ENCODE assay signal across 8 cellular contexts in genomic region chr12:76083246-76083735, GRCh38. TPM values are rescaled to one million over a fixed set of nuclear protein-coding genes. Genes with fewer than 3 reads are reported as not detected.
DNase-seq lines count a peak whose midpoint lies in the region; ATAC-seq, FAIRE-seq and TF ChIP-seq lines count a peak whose summit lies in the region.

No MANE protein-coding gene starts in this region.

- no peaks in the 10 kb centered on the region for H3K27me3 Mint-ChIP-seq in activated naive CD4-positive, alpha-beta T cell treated with anti-CD3 and anti-CD28 coated beads for 36 hours (ENCODE audit: low read depth)

- in situ Hi-C loops in GM12878 (cut with MboI), result loop anchor here (25.0 kb wide), 1 partner anchor 979 kb away; the partner anchor contains the start of gene E2F7

- TF ChIP-seq CTCF in GM12878 (IDR thresholded peaks at IDR 0.05 in 2 of 3, conservative IDR thresholded peaks at IDR 0.05 in 1 of 3; ENCODE audit: control insufficient read depth in 2 of 3, extremely low read depth in 1 of 3, insufficient read depth in 1 of 3, low read depth in 3 of 3, low read length in 3 of 3) (no peak), lung (IDR thresholded peaks at IDR 0.05; ENCODE audit: control extremely low read depth, extremely low read depth) (no peak), upper lobe of left lung (IDR thresholded peaks at IDR 0.05) (no peak)

- H4K20me1 ChIP-seq in GM12878 (ENCODE audit: control insufficient read depth, insufficient read depth), result no peaks in the 10 kb centered on the region

- CTCF ChIA-PET in activated naive CD4-positive, alpha-beta T cell treated with anti-CD3 and anti-CD28 coated beads for 36 hours (lab: Charles Lee), result interaction anchor here (1.1 kb wide), 1 partner anchor 75 kb away, joined by 3 read pairs; no protein-coding TSS in a partner anchor
- CTCF ChIA-PET in GM12878 (lab: Yijun Ruan, JAX), result interaction anchor here (0.6 to 2.7 kb wide), 5 partner anchors 10 to 556 kb away, joined by 3 to 9 read pairs (median 3); no protein-coding TSS in a partner anchor

- H3K4me3 Mint-ChIP-seq in activated naive CD4-positive, alpha-beta T cell treated with anti-CD3 and anti-CD28 coated beads for 36 hours, result peak overlapping the region; percentile 94

- 0 out of 4 replicates have a peak, but pooled peaks cover 0 to 2% of the 10 kb centered on the region in 2 experiments for H3K36me3 ChIP-seq in GM12878 (ENCODE audit: control insufficient read depth in 2 of 2, insufficient read depth in 2 of 2, low read length in 1 of 2)
- no peaks in the 10 kb centered on the region for H3K36me3 ChIP-seq in lung (ENCODE audit: control insufficient read depth in 2 of 2, insufficient read depth in 2 of 2, low read length in 2 of 2)
- H3K36me3 ChIP-seq in upper lobe of left lung, result peaks cover 0 to 4% (median 0%) of the 10 kb centered on the region in 4 donors

- peaks cover 11% of the 10 kb centered on the region for H3K4me1 ChIP-seq in GM12878 (ENCODE audit: control insufficient read depth, insufficient read depth, low read length)
- H3K4me1 ChIP-seq in lung (ENCODE audit: control insufficient read depth in 2 of 2, insufficient read depth in 2 of 2, low read length in 2 of 2), result peaks cover 2 to 11% of the 10 kb centered on the region in 2 donors
- peaks cover 12 to 40% (median 16%) of the 10 kb centered on the region in 4 donors for H3K4me1 ChIP-seq in upper lobe of left lung

- no peak for TF ChIP-seq POLR2A in GM12878 (IDR thresholded peaks at IDR 0.05; ENCODE audit: low read depth, low read length)
- no peak for TF ChIP-seq POLR2A in upper lobe of left lung (IDR thresholded peaks at IDR 0.05)

- H3K27ac ChIP-seq in GM12878 (ENCODE audit: control insufficient read depth, insufficient read depth), result peak overlapping the region; percentile 91
- peak overlapping the region in 1 of 2 donors; percentile 98 for H3K27ac ChIP-seq in lung (ENCODE audit: low read depth in 1 of 2, low read length in 1 of 2)
- peak overlapping the region; percentile 98 to 99 (median 99) for H3K27ac ChIP-seq in upper lobe of left lung

- peak overlapping the region; percentile 92 for H3K9ac ChIP-seq in GM12878 (ENCODE audit: control insufficient read depth, insufficient read depth, low read length)

- no peak for DNase-seq in activated naive CD4-positive, alpha-beta T cell treated with anti-CD3 and anti-CD28 coated beads for 36 hours
- DNase-seq in activated naive CD4-positive, alpha-beta T cell treated with anti-CD3 and anti-CD28 coated beads, Interleukin-2, amount 50 U/mL, for 16 hours, result no peak
- DNase-seq in GM12878 (ENCODE audit: low read depth, low spot score) (no peak), lung (ENCODE audit: low spot score) (no peak), upper lobe of left lung (no peak), GM19239 (ENCODE audit: insufficient read length, low spot score) (no peak), NCI-H446 (lab: John Stamatoyannopoulos, UW) (no peak)

- H3K4me1 Mint-ChIP-seq in activated naive CD4-positive, alpha-beta T cell treated with anti-CD3 and anti-CD28 coated beads for 36 hours (ENCODE audit: low read depth), result peaks cover 56% of the 10 kb centered on the region

- peaks cover 61% of the 10 kb centered on the region for H3K79me2 ChIP-seq in GM12878 (ENCODE audit: control insufficient read depth, insufficient read depth, low read length)

- peak overlapping the region; percentile 54 for H2AFZ ChIP-seq in GM12878 (ENCODE audit: control insufficient read depth, low read depth, low read length)

- TF ChIP-seq EP300 in GM12878 (IDR thresholded peaks at IDR 0.05; ENCODE audit: borderline replicate concordance in 1 of 2, control insufficient read depth in 1 of 2, low read depth in 2 of 2, low read length in 2 of 2) (no peak), upper lobe of left lung (IDR thresholded peaks at IDR 0.05) (no peak)

- intact Hi-C loops in activated naive CD4-positive, alpha-beta T cell treated with anti-CD3 and anti-CD28 coated beads for 36 hours (cut with micrococcal nuclease), result loop anchor here (2.0 to 5.0 kb wide), 2 partner anchors 14 to 1546 kb away; partner anchors contain the start of gene ATXN7L3B
- intact Hi-C loops in GM12878 (cut with micrococcal nuclease; ENCODE audit: unreplicated experiment), result loop anchor here (5.0 to 10.0 kb wide), 6 partner anchors 59 to 682 kb away; partner anchors contain the start of genes OSBPL8 and ZDHHC17

- H3K36me3 Mint-ChIP-seq in activated naive CD4-positive, alpha-beta T cell treated with anti-CD3 and anti-CD28 coated beads for 36 hours (ENCODE audit: low read depth), result peaks cover 42% of the 10 kb centered on the region

- H3K9me3 ChIP-seq in GM12878 (replicated peaks; ENCODE audit: control insufficient read depth, insufficient read depth, low read length) (no peaks in the 10 kb centered on the region), lung (ENCODE audit: control insufficient read depth in 2 of 2, insufficient read depth in 1 of 2, low read length in 1 of 2) (no peaks in the 10 kb centered on the region), upper lobe of left lung (peaks cover 0 to 7% (median 2%) of the 10 kb centered on the region in 4 donors)

- peak overlapping the region; percentile 98 for H3K27ac Mint-ChIP-seq in activated naive CD4-positive, alpha-beta T cell treated with anti-CD3 and anti-CD28 coated beads for 36 hours

- POLR2A ChIA-PET in GM12878 (lab: Charles Lee), result interaction anchor here (0.6 to 3.6 kb wide), 15 partner anchors 9 to 742 kb away, joined by 3 to 14 read pairs (median 4); partner anchors contain the start of genes BBS10 and PHLDA1

- ATAC-seq in GM12878 (no peak), lung (ENCODE audit: insufficient read depth, low FRiP score) (no peak), upper lobe of left lung (ENCODE audit: low FRiP score in 2 of 2) (no peak), GM21528 (IDR thresholded peaks at IDR 0.05; ENCODE audit: low FRiP score, unreplicated experiment) (no peak)

- H3K27me3 ChIP-seq in GM12878 (replicated peaks in 1 of 2; ENCODE audit: control insufficient read depth in 2 of 2, insufficient read depth in 2 of 2, low read length in 1 of 2) (no peaks in the 10 kb centered on the region; a peak in 1 of 4 replicates), lung (ENCODE audit: control insufficient read depth, insufficient read depth) (no peaks in the 10 kb centered on the region), upper lobe of left lung (no peaks in the 10 kb centered on the region)

- WGBS in GM12878 (ENCODE audit: insufficient coverage, insufficient replicate concordance, low lambda C conversion rate, missing lambda C conversion rate), result under 1% methylated on average over 11 of the region's 11 CpGs
- 13 to 14% methylated on average over 11 of the region's 11 CpGs for WGBS in lung, 2 donors
- WGBS in upper lobe of left lung, 2 donors, result 12 to 15% methylated on average over 11 of the region's 11 CpGs

- peak overlapping the region; percentile 32 for H3K4me2 ChIP-seq in GM12878 (ENCODE audit: control insufficient read depth, insufficient read depth)

- no TSS peak for BruUV-seq in GM12878 (replicated peaks; lab: Mats Ljungman, UMichigan)

- no peak for FAIRE-seq in GM12878 (lab: Jason Lieb, UNC)
- no peak for FAIRE-seq in GM19239 (lab: Jason Lieb, UNC)

- no peak for TF ChIP-seq RAD21 in GM12878 (IDR thresholded peaks at IDR 0.05; ENCODE audit: insufficient read depth, low read depth, low read length)

- RAD21 ChIA-PET in GM12878 (lab: Charles Lee; ENCODE audit: unreplicated experiment), result interaction anchor here (0.6 to 2.6 kb wide), 7 partner anchors 17 to 265 kb away, joined by 3 to 8 read pairs (median 4); partner anchors contain the start of genes BBS10 and PHLDA1

- H3K9me3 Mint-ChIP-seq in activated naive CD4-positive, alpha-beta T cell treated with anti-CD3 and anti-CD28 coated beads for 36 hours, result peaks cover 2% of the 10 kb centered on the region

- peak overlapping the region; percentile 74 for H3K4me3 ChIP-seq in GM12878
- peak overlapping the region; percentile 83 for H3K4me3 ChIP-seq in lung
- H3K4me3 ChIP-seq in upper lobe of left lung, result peak overlapping the region; percentile 74 to 87 (median 82)

- SMC1A ChIA-PET in GM12878 (lab: Charles Lee; ENCODE audit: uncharacterized antibody, unreplicated experiment), result interaction anchor here (0.7 to 4.1 kb wide), 8 partner anchors 30 to 750 kb away, joined by 3 to 11 read pairs (median 3); partner anchors contain the start of genes BBS10 and OSBPL8

RNA-seq across cellular contexts. Expression of gene NAP1L1, which starts 1.2 kb away (rescaled TPM):
- 1,000 to 10,000 TPM; 1,078 to 1,092 TPM for total RNA-seq in activated naive CD4-positive, alpha-beta T cell treated with anti-CD3 and anti-CD28 coated beads for 36 hours
- total RNA-seq in GM12878 (2013; cell fraction: nucleolus; rRNA removed), result 584 and 613 TPM in 2 replicates
- total RNA-seq in GM12878 (2014; rRNA removed), result 256 and 344 TPM in 2 replicates
- 588 and 612 TPM in 2 replicates for total RNA-seq in GM12878 (2014; rRNA removed; fragmentation: Illumina TruSeq; extraction: Trizol)
- 759 and 782 TPM in 2 replicates for total RNA-seq in GM12878 (2021)
- 398 TPM for polyA plus RNA-seq in GM12878 (2011; ENCODE audit: low read depth)
- polyA plus RNA-seq in GM12878 (2011; rRNA removed), result 655 and 962 TPM in 2 replicates
- 161 and 204 TPM in 2 replicates for polyA plus RNA-seq in GM12878 (2011; cell fraction: cytosol; rRNA removed)
- 172 and 231 TPM in 2 replicates for polyA plus RNA-seq in GM12878 (2011; cell fraction: nucleus; rRNA removed)
- 727 and 843 TPM in 2 replicates for polyA plus RNA-seq in GM12878 (2012)
- polyA plus RNA-seq in GM12878 (2014; fragmentation: Illumina TruSeq; extraction: Trizol), result 1,036 and 1,411 TPM in 2 replicates
- polyA plus RNA-seq in GM12878 (2014; fragmentation: Nextera tagmentation; extraction: Ambion mirVana), result 100 to 1,000 TPM; 380 to 655 TPM
- 477 and 484 TPM in 2 replicates for polyA plus RNA-seq in GM12878 (2014; rRNA removed)
- polyA plus RNA-seq in GM12878 (2016; fragmentation: Nextera tagmentation; extraction: Ambion mirVana), result 100 to 1,000 TPM; 360 to 380 TPM
- polyA minus RNA-seq in GM12878 (2011; rRNA and poly(A)+ RNA removed), result 150 and 212 TPM in 2 replicates
- polyA minus RNA-seq in GM12878 (2011; cell fraction: cytosol; rRNA and poly(A)+ RNA removed), result 175 and 187 TPM in 2 replicates
- polyA minus RNA-seq in GM12878 (2011; cell fraction: nucleus; rRNA and poly(A)+ RNA removed), result 128 and 251 TPM in 2 replicates
- 100 to 1,000 TPM; 317 to 515 TPM for total RNA-seq in lung
- 100 to 1,000 TPM; 268 to 328 TPM for polyA plus RNA-seq in lung
- 100 to 1,000 TPM; 245 to 595 (median 329) TPM for total RNA-seq in upper lobe of left lung

RNA-seq across cellular contexts. Expression of gene PHLDA1, which starts 51.7 kb away (rescaled TPM):
- total RNA-seq in activated naive CD4-positive, alpha-beta T cell treated with anti-CD3 and anti-CD28 coated beads for 36 hours, result 1 to 10 TPM; 2.7 to 2.8 TPM
- 6.9 and 7.3 TPM in 2 replicates for total RNA-seq in GM12878 (2013; cell fraction: nucleolus; rRNA removed)
- total RNA-seq in GM12878 (2014; rRNA removed) (2.1 and 2.4 TPM in 2 replicates), GM12878 (2014; rRNA removed; fragmentation: Illumina TruSeq; extraction: Trizol) (1.2 and 1.3 TPM in 2 replicates), GM12878 (2021) (2.5 and 2.7 TPM in 2 replicates), lung (10 to 100 TPM; 18.6 to 22.1 TPM), upper lobe of left lung (10 to 100 TPM in 5 of 6 donors, 1 to 10 TPM in 1; 5.2 to 31.2 (median 14.0) TPM)
- polyA plus RNA-seq in GM12878 (2011; ENCODE audit: low read depth), result 0.18 TPM
- polyA plus RNA-seq in GM12878 (2011; rRNA removed) (14.2 and 14.8 TPM in 2 replicates), GM12878 (2014; fragmentation: Illumina TruSeq; extraction: Trizol) (1.3 and 1.6 TPM in 2 replicates), GM12878 (2014; fragmentation: Nextera tagmentation; extraction: Ambion mirVana) (under 1 TPM; 0.66 to 0.87 TPM), GM12878 (2014; rRNA removed) (1.4 and 1.8 TPM in 2 replicates), GM12878 (2016; fragmentation: Nextera tagmentation; extraction: Ambion mirVana) (1 to 10 TPM; 1.3 to 1.4 TPM), lung (10 to 100 TPM in 1 of 2 donors, 1 to 10 TPM in 1; 6.5 to 15.9 TPM)
- 8.7 and 10.8 TPM in 2 replicates for polyA plus RNA-seq in GM12878 (2011; cell fraction: cytosol; rRNA removed)
- 8.8 and 12.0 TPM in 2 replicates for polyA plus RNA-seq in GM12878 (2011; cell fraction: nucleus; rRNA removed)
- 0.45 and 0.51 TPM in 2 replicates for polyA plus RNA-seq in GM12878 (2012)
- 12.5 and 14.9 TPM in 2 replicates for polyA minus RNA-seq in GM12878 (2011; rRNA and poly(A)+ RNA removed)
- 12.2 and 14.1 TPM in 2 replicates for polyA minus RNA-seq in GM12878 (2011; cell fraction: cytosol; rRNA and poly(A)+ RNA removed)
- polyA minus RNA-seq in GM12878 (2011; cell fraction: nucleus; rRNA and poly(A)+ RNA removed), result 24.4 and 48.6 TPM in 2 replicates
